In the genomic region with DNA sequence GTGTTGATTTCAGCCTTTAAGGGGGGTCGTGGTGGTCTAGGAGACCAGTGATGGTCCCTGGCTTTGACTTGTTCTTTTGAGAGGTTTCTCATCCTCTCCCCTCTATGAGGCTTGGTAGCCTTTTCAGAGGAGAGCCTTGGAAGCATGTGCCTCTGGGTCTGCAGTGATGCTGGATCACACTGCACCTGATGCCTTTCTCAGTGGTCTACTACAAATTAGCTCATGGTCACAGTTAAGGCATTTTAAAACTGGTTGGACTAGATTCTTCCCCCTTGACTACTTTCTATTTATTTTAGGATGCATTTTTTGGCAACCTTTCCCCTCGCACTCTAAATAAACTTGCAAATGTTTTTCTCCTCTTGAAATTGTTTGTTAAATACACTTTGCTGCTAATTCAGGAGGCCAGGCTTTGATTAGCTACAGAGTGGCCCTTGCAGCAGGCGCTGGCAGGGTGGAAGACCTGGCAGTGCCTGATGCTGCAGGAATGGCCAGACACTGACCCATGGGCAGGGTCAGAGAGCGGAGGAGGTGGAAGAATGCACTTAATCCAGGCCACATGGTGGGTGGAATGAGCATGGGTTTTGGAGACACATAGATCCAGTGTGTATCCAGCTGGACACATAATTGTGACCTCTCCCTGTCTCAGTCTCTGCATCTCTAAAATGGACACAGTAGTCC, we compare ENCODE assay signal across 21 cellular contexts.
"Had no signal": no experiment of that assay in that cellular context is flagged by ENCODE, and none has a peak within 500 bp of the region (broad histone marks: within the 10 kb centered on the region; RNA-seq: fewer than 3 reads in every experiment).

No MANE protein-coding gene starts in this region.

- H3K4me1 ChIP-seq: pancreas had no signal

- DNase-seq: activated CD4-positive, alpha-beta T cell treated with anti-CD3 and anti-CD28 coated beads, Interleukin-2, amount 10 ng/mL, durations not matched to agents 24 days and 14 days; activated CD4-positive, CD25-positive, alpha-beta regulatory T cell; activated CD8-positive, alpha-beta memory T cell treated with anti-CD3 and anti-CD28 coated beads, Interleukin-2, amount 50 U/mL, for 48 hours; activated gamma-delta T cell; activated T-cell treated with anti-CD3 and anti-CD28 coated beads, Interleukin-2, amount 50 U/mL, for 72 hours; amniotic stem cell; central memory CD4-positive, alpha-beta T cell; glutamatergic neuron; immature natural killer cell; mammary epithelial cell; naive thymus-derived CD4-positive, alpha-beta T cell; pancreas; stimulated activated CD4-positive, alpha-beta T cell treated with anti-CD3 and anti-CD28 coated beads, Interleukin-15, amount 100 ng/mL, for 24 hours; stimulated activated CD4-positive, alpha-beta T cell treated with anti-CD3 and anti-CD28 coated beads, Interleukin-4, amount 100 ng/mL, for 24 hours; stimulated activated CD8-positive, alpha-beta memory T cell treated with anti-CD3 and anti-CD28 coated beads, Interleukin-4, amount 100 ng/mL, for 48 hours; stimulated activated naive CD4-positive, alpha-beta T cell treated with Interleukin-2 at 50 U/mL for 16 hours; T-helper 17 cell had no signal

- H3K27ac ChIP-seq: coronary artery, esophagus muscularis mucosa, pancreas, skin epidermis had no signal

- ATAC-seq: activated naive CD4-positive, alpha-beta T cell treated with anti-CD3 and anti-CD28 coated beads, Interleukin-2, amount 50 U/mL, for 72 hours; activated T-cell treated with anti-CD3 and anti-CD28 coated beads, Interleukin-2, amount 50 U/mL, for 72 hours; naive thymus-derived CD4-positive, alpha-beta T cell; pancreas; T-helper 17 cell had no signal

- H3K9me3 ChIP-seq: esophagus muscularis mucosa, pancreas had no signal

- H3K36me3 ChIP-seq: pancreas had no signal

- H3K27me3 ChIP-seq: esophagus muscularis mucosa, pancreas had no signal

- H3K4me3 ChIP-seq: coronary artery, esophagus muscularis mucosa, pancreas, skin epidermis had no signal

- FAIRE-seq: pancreas had no signal
